In genomic region chr4:10977534-10977933, GRCh38 we compare ENCODE assay signal across 13 cellular contexts.
DNase-seq lines count a peak whose midpoint lies in the region; ATAC-seq and TF ChIP-seq lines count a peak whose summit lies in the region.
"Had no signal": no experiment of that assay in that cellular context is flagged by ENCODE, and none has a peak within 500 bp of the region (broad histone marks: within the 10 kb centered on the region; RNA-seq: fewer than 3 reads in every experiment).

No MANE protein-coding gene starts in this region.

- H3K4me1 ChIP-seq in heart right ventricle, result no peaks in the 10 kb centered on the region
- H3K4me1 ChIP-seq: stomach had no signal

- H3K27me3 Mint-ChIP-seq in memory B cell, result no peaks in the 10 kb centered on the region

- peaks cover 6% of the 10 kb centered on the region for H3K9me3 Mint-ChIP-seq in memory B cell

- no peak for TF ChIP-seq CTCF in heart right ventricle (IDR thresholded peaks at IDR 0.05)

- DNase-seq in memory B cell (ENCODE audit: low spot score in 2 of 2), result peak in 1 of 2 donors; percentile 35
- no peak for DNase-seq in activated CD4-positive, alpha-beta T cell treated with anti-CD3 and anti-CD28 coated beads, Interleukin-2, amount 50 U/mL, for 4 hours
- no peak for DNase-seq in heart right ventricle
- DNase-seq in GF-D8 (lab: John Stamatoyannopoulos, UW), result no peak
- no peak for DNase-seq in DMS79 treated with DMSO at 0.1 percent for 48 hours (lab: John Stamatoyannopoulos, UW)
- DNase-seq: activated CD4-positive, CD25-positive, alpha-beta regulatory T cell; NCI-H1105; stomach had no signal

- intact Hi-C loops in heart right ventricle (cut with DNase I), result no loop called here

- H3K4me3 Mint-ChIP-seq in memory B cell, result peak overlapping the region; percentile 46
- H3K4me3 Mint-ChIP-seq: CD14-positive monocyte had no signal

- no peaks in the 10 kb centered on the region for H3K36me3 Mint-ChIP-seq in memory B cell
- H3K36me3 Mint-ChIP-seq: CD14-positive monocyte had no signal

- peaks cover 19% of the 10 kb centered on the region for H3K4me1 Mint-ChIP-seq in memory B cell
- H3K4me1 Mint-ChIP-seq: CD14-positive monocyte had no signal

- H3K27ac Mint-ChIP-seq in memory B cell, result no peak overlapping the region
- H3K27ac Mint-ChIP-seq: CD14-positive monocyte, progenitor cell of endocrine pancreas had no signal

- H3K27me3 ChIP-seq in heart right ventricle, result peaks cover 0 to 5% (median 0%) of the 10 kb centered on the region in 7 donors
- H3K27me3 ChIP-seq: stomach had no signal

- ATAC-seq in GM18907 (IDR thresholded peaks at IDR 0.05; ENCODE audit: unreplicated experiment), result peak; percentile 90
- peak; percentile 71 for ATAC-seq in GM21786 (IDR thresholded peaks at IDR 0.05; ENCODE audit: unreplicated experiment)
- ATAC-seq in HG03354 (IDR thresholded peaks at IDR 0.05; ENCODE audit: poor library complexity, severe bottlenecking, unreplicated experiment), result peak; percentile 95
- ATAC-seq in memory B cell (ENCODE audit: low read depth), result peak; percentile 96
- no peak for ATAC-seq in heart right ventricle

- H3K4me3 ChIP-seq in heart right ventricle, result no peak overlapping the region
- H3K4me3 ChIP-seq: stomach had no signal

- WGBS in heart right ventricle, 2 donors, result 84 to 90% methylated on average over 2 of the region's 2 CpGs

- no peak overlapping the region for H3K27ac ChIP-seq in heart right ventricle
- H3K27ac ChIP-seq: stomach had no signal

- no peaks in the 10 kb centered on the region for H3K9me3 ChIP-seq in heart right ventricle
- H3K9me3 ChIP-seq: stomach had no signal

- H3K36me3 ChIP-seq in heart right ventricle, result no peaks in the 10 kb centered on the region
- H3K36me3 ChIP-seq: stomach had no signal

Comparison
In these comparisons a context has a peak if more than half of its experiments do, and no peak if none do; other contexts are left out.
1. ATAC-seq: peak in GM18907 (single experiment), GM21786 (single experiment), HG03354 (single experiment) and memory B cell (single experiment); none in heart right ventricle (0 of 8).